In genomic region chr3:182136008-182136910, GRCh38 we compare ENCODE assay signal across 20 cellular contexts.
DNase-seq lines count a peak whose midpoint lies in the region; ATAC-seq, FAIRE-seq and TF ChIP-seq lines count a peak whose summit lies in the region.
"Had no signal": no experiment of that assay in that cellular context is flagged by ENCODE, and none has a peak within 500 bp of the region (broad histone marks: within the 10 kb centered on the region; RNA-seq: fewer than 3 reads in every experiment).

No MANE protein-coding gene starts in this region.

- no peak for TF ChIP-seq POLR2A in HepG2 (IDR thresholded peaks at IDR 0.05; ENCODE audit: insufficient read depth in 1 of 2, low read depth in 2 of 2, low read length in 2 of 2)

- CTCF ChIA-PET in HepG2 (lab: Yijun Ruan, JAX; ENCODE audit: low intra/inter-chr PET ratio, low total read pairs): no interaction called here

- in situ Hi-C loops in HepG2 (cut with HindIII; ENCODE audit: extremely low pct_ligation_motif_present, low pct_unique_long_range_greater_than_20kb): no loop called here

- no peak overlapping the region for H3K27ac ChIP-seq in HepG2 (ENCODE audit: extremely low read length, insufficient read depth, low read length)
- H3K27ac ChIP-seq: foreskin keratinocyte, left ventricle myocardium inferior, sigmoid colon, upper lobe of left lung had no signal

- WGBS in HepG2 (ENCODE audit: low lambda C conversion rate): 19% methylated on average over 6 of the region's 6 CpGs

- DNase-seq in DMS153 treated with DMSO at 0.1 percent for 48 hours (lab: John Stamatoyannopoulos, UW; ENCODE audit: unreplicated experiment) (peak; percentile 68), NCI-H1417 treated with DMSO at 0.1 percent for 48 hours (lab: John Stamatoyannopoulos, UW) (peak; percentile 23), NCI-H748 treated with DMSO at 0.1 percent for 48 hours (lab: John Stamatoyannopoulos, UW) (peak; percentile 44), HepG2 (ENCODE audit: low spot score) (peak; percentile 70), foreskin fibroblast (no peak)
- DNase-seq: activated CD4-positive, alpha-beta T cell treated with anti-CD3 and anti-CD28 coated beads, Interleukin-2, amount 50 U/mL, for 48 hours; activated CD8-positive, alpha-beta memory T cell treated with anti-CD3 and anti-CD28 coated beads, Interleukin-2, amount 50 U/mL, for 48 hours; activated effector memory CD4-positive, alpha-beta T cell treated with Interleukin-2 at 50 U/mL for 16 hours; cerebellar nuclear complex; foreskin keratinocyte; left ventricle myocardium inferior; naive thymus-derived CD8-positive, alpha-beta T cell; NCI-H446; posterior cingulate gyrus; sigmoid colon; upper lobe of left lung had no signal

- H4K20me1 ChIP-seq in HepG2 (ENCODE audit: insufficient read depth, low read length): no peaks in the 10 kb centered on the region

- H3K4me3 ChIP-seq in HepG2 (replicated peaks in 1 of 3; ENCODE audit: insufficient read depth in 1 of 3, low read depth in 2 of 3, low read length in 3 of 3) (no peak overlapping the region), foreskin fibroblast (ENCODE audit: low read depth in 1 of 2, low read length in 2 of 2) (no peak overlapping the region)
- H3K4me3 ChIP-seq: HAP-1, left ventricle myocardium inferior, sigmoid colon, upper lobe of left lung had no signal

- H3K9ac ChIP-seq in HepG2 (ENCODE audit: insufficient read depth, low read depth, low read length): no peak overlapping the region

- no peaks in the 10 kb centered on the region for H3K36me3 ChIP-seq in HepG2 (replicated peaks in 1 of 2; ENCODE audit: control insufficient read depth in 1 of 2, insufficient read depth in 2 of 2, low read length in 2 of 2)
- H3K36me3 ChIP-seq: HAP-1, left ventricle myocardium inferior, sigmoid colon, upper lobe of left lung had no signal

- no peak for TF ChIP-seq RAD21 in HepG2 (CRISPR knock-in tag; IDR thresholded peaks at IDR 0.05)

- H3K4me1 ChIP-seq in HepG2 (ENCODE audit: insufficient read depth, low read length): peaks cover 18% of the 10 kb centered on the region
- H3K4me1 ChIP-seq: foreskin keratinocyte, HAP-1, left ventricle myocardium inferior, sigmoid colon, upper lobe of left lung had no signal

- POLR2A ChIA-PET in HepG2 (lab: Yijun Ruan, JAX): no interaction called here

- no peak overlapping the region for H2AFZ ChIP-seq in HepG2 (ENCODE audit: low read length)

- peak in 1 of 2 experiments; percentile 74; a peak in 2 of 4 replicates for TF ChIP-seq EP300 in HepG2 (IDR thresholded peaks at IDR 0.05; ENCODE audit: low read depth in 2 of 2, low read length in 2 of 2)
- peak; percentile 53; the same call in 1 of the 2 replicates for TF ChIP-seq EP300 in HepG2 (CRISPR knock-in tag; IDR thresholded peaks at IDR 0.05; ENCODE audit: borderline replicate concordance)

- no peaks in the 10 kb centered on the region for H3K9me3 ChIP-seq in HepG2 (ENCODE audit: low read length)
- H3K9me3 ChIP-seq: HAP-1, left ventricle myocardium inferior, sigmoid colon, upper lobe of left lung had no signal

- no peak for FAIRE-seq in HepG2 (lab: Jason Lieb, UNC)
- FAIRE-seq: G401.6 had no signal

- 0 out of 2 replicates have a peak overlapping the region, but pooled peaks have one; percentile 15 for H3K4me2 ChIP-seq in HepG2 (ENCODE audit: low read depth, low read length)

- intact Hi-C loops in HepG2 (cut with micrococcal nuclease; ENCODE audit: unreplicated experiment): loop anchor here (1.0 to 5.0 kb wide), 4 partner anchors 17 to 425 kb away; partner anchors contain the start of gene SOX2

- H3K79me2 ChIP-seq in HepG2 (ENCODE audit: insufficient read depth, low read length): no peaks in the 10 kb centered on the region

- no TSS peak for BruUV-seq in HepG2 (replicated peaks; lab: Mats Ljungman, UMichigan)

- TF ChIP-seq CTCF in HepG2 (CRISPR knock-in tag; IDR thresholded peaks at IDR 0.05): no peak
- TF ChIP-seq CTCF in foreskin fibroblast (IDR thresholded peaks at IDR 0.05; ENCODE audit: low read depth, low read length): no peak

- ATAC-seq in HepG2 (peak; percentile 100), HG03442 (IDR thresholded peaks at IDR 0.05; ENCODE audit: unreplicated experiment) (no peak), GM18873 (IDR thresholded peaks at IDR 0.05; ENCODE audit: low FRiP score, unreplicated experiment) (no peak)
- ATAC-seq: foreskin keratinocyte; naive thymus-derived CD8-positive, alpha-beta T cell had no signal

- no peaks in the 10 kb centered on the region for H3K27me3 ChIP-seq in HepG2 (ENCODE audit: control insufficient read depth in 1 of 2, insufficient read depth in 2 of 2, low read length in 2 of 2)
- H3K27me3 ChIP-seq: foreskin keratinocyte, upper lobe of left lung had no signal

TF ChIP-seq in HepG2, 621 proteins besides CTCF, POLR2A, EP300 and RAD21 (continues in another document):
- TF ChIP-seq ZNF558 (CRISPR knock-in tag; IDR thresholded peaks at IDR 0.05; ENCODE audit: borderline replicate concordance) (no peak), ZSCAN25 (CRISPR knock-in tag; IDR thresholded peaks at IDR 0.05) (no peak), ZNF337 (CRISPR knock-in tag; IDR thresholded peaks at IDR 0.05; ENCODE audit: borderline replicate concordance, low read depth) (no peak), ZNF674 (CRISPR knock-in tag; IDR thresholded peaks at IDR 0.05; ENCODE audit: low read depth) (no peak), HDAC1 (CRISPR knock-in tag; IDR thresholded peaks at IDR 0.05) (peak; percentile 77), ELF3 (CRISPR knock-in tag; IDR thresholded peaks at IDR 0.05) (peak; percentile 12; the same call in 1 of the 2 replicates), ARID3A (IDR thresholded peaks at IDR 0.05; ENCODE audit: low read depth, low read length) (peak; percentile 69), CBX5 (CRISPR knock-in tag; IDR thresholded peaks at IDR 0.05; ENCODE audit: borderline replicate concordance) (peak; percentile 55; the same call in 1 of the 2 replicates)
- TF ChIP-seq, protein P1, sequence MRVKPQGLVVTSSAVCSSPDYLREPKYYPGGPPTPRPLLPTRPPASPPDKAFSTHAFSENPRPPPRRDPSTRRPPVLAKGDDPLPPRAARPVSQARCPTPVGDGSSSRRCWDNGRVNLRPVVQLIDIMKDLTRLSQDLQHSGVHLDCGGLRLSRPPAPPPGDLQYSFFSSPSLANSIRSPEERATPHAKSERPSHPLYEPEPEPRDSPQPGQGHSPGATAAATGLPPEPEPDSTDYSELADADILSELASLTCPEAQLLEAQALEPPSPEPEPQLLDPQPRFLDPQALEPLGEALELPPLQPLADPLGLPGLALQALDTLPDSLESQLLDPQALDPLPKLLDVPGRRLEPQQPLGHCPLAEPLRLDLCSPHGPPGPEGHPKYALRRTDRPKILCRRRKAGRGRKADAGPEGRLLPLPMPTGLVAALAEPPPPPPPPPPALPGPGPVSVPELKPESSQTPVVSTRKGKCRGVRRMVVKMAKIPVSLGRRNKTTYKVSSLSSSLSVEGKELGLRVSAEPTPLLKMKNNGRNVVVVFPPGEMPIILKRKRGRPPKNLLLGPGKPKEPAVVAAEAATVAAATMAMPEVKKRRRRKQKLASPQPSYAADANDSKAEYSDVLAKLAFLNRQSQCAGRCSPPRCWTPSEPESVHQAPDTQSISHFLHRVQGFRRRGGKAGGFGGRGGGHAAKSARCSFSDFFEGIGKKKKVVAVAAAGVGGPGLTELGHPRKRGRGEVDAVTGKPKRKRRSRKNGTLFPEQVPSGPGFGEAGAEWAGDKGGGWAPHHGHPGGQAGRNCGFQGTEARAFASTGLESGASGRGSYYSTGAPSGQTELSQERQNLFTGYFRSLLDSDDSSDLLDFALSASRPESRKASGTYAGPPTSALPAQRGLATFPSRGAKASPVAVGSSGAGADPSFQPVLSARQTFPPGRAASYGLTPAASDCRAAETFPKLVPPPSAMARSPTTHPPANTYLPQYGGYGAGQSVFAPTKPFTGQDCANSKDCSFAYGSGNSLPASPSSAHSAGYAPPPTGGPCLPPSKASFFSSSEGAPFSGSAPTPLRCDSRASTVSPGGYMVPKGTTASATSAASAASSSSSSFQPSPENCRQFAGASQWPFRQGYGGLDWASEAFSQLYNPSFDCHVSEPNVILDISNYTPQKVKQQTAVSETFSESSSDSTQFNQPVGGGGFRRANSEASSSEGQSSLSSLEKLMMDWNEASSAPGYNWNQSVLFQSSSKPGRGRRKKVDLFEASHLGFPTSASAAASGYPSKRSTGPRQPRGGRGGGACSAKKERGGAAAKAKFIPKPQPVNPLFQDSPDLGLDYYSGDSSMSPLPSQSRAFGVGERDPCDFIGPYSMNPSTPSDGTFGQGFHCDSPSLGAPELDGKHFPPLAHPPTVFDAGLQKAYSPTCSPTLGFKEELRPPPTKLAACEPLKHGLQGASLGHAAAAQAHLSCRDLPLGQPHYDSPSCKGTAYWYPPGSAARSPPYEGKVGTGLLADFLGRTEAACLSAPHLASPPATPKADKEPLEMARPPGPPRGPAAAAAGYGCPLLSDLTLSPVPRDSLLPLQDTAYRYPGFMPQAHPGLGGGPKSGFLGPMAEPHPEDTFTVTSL (CRISPR knock-in tag; IDR thresholded peaks at IDR 0.05; ENCODE audit: borderline replicate concordance): peak; percentile 86; the same call in 1 of the 2 replicates
- TF ChIP-seq, protein P2, sequence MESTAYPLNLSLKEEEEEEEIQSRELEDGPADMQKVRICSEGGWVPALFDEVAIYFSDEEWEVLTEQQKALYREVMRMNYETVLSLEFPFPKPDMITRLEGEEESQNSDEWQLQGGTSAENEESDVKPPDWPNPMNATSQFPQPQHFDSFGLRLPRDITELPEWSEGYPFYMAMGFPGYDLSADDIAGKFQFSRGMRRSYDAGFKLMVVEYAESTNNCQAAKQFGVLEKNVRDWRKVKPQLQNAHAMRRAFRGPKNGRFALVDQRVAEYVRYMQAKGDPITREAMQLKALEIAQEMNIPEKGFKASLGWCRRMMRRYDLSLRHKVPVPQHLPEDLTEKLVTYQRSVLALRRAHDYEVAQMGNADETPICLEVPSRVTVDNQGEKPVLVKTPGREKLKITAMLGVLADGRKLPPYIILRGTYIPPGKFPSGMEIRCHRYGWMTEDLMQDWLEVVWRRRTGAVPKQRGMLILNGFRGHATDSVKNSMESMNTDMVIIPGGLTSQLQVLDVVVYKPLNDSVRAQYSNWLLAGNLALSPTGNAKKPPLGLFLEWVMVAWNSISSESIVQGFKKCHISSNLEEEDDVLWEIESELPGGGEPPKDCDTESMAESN (CRISPR knock-in tag; conservative IDR thresholded peaks at IDR 0.05): no peak

Comparison
In these comparisons a context has a peak if more than half of its experiments do, and no peak if none do; other contexts are left out.
1. DNase-seq: peak in DMS153 treated with DMSO at 0.1 percent for 48 hours (single experiment), NCI-H1417 treated with DMSO at 0.1 percent for 48 hours (single experiment), NCI-H748 treated with DMSO at 0.1 percent for 48 hours (single experiment) and HepG2 (single experiment); none in foreskin fibroblast (0 of 2).